ENCODE assay signal across 8 cellular contexts in genomic region chr2:30165050-30165520, GRCh38. TPM values are rescaled to one million over a fixed set of nuclear protein-coding genes. Genes with fewer than 3 reads are reported as not detected.
A peak's percentile ranks its signal among the peaks of the same experiment; 100 is the strongest.
DNase-seq lines count a peak whose midpoint lies in the region; ATAC-seq and TF ChIP-seq lines count a peak whose summit lies in the region.

No MANE protein-coding gene starts in this region.

- no peak overlapping the region for H3K27ac ChIP-seq in GM23248
- no peak overlapping the region for H3K27ac ChIP-seq in Karpas-422 (ENCODE audit: low read length)
- H3K27ac ChIP-seq in fibroblast of lung (ENCODE audit: insufficient read depth, low read length) = no peak overlapping the region
- H3K27ac ChIP-seq in upper lobe of left lung = no peak overlapping the region

- no peaks in the 10 kb centered on the region for H3K9me2 ChIP-seq in GM23248 (ENCODE audit: insufficient read depth)
- no peaks in the 10 kb centered on the region for H3K9me2 ChIP-seq in Karpas-422 (replicated peaks; ENCODE audit: insufficient read depth, low read length)

- H3K4me1 ChIP-seq in GM23248 (ENCODE audit: insufficient read depth) (peaks cover 9% of the 10 kb centered on the region; the same call in 1 of the 2 replicates), Karpas-422 (ENCODE audit: low read length) (peaks cover 17% of the 10 kb centered on the region), fibroblast of lung (ENCODE audit: control insufficient read depth, extremely low read depth, insufficient read depth, low read length) (no peaks in the 10 kb centered on the region), upper lobe of left lung (peaks cover 0 to 12% (median 2%) of the 10 kb centered on the region in 4 donors)

- H2AFZ ChIP-seq in GM23248 (no peak overlapping the region), Karpas-422 (ENCODE audit: low read length) (no peak overlapping the region), fibroblast of lung (ENCODE audit: low read length) (no peak overlapping the region)

- no peaks in the 10 kb centered on the region for H3K27me3 Mint-ChIP-seq in activated T-cell treated with anti-CD3 and anti-CD28 coated beads, Interleukin-2, amount 50 U/mL, for 24 hours
- no peaks in the 10 kb centered on the region for H3K27me3 Mint-ChIP-seq in neural crest cell (ENCODE audit: low read depth)

- no peak overlapping the region for H3K27ac Mint-ChIP-seq in activated T-cell treated with anti-CD3 and anti-CD28 coated beads, Interleukin-2, amount 50 U/mL, for 24 hours
- no peak overlapping the region for H3K27ac Mint-ChIP-seq in neural crest cell (ENCODE audit: unreplicated experiment)

- H3K36me3 Mint-ChIP-seq in activated T-cell treated with anti-CD3 and anti-CD28 coated beads, Interleukin-2, amount 50 U/mL, for 24 hours (ENCODE audit: low read depth) = peaks cover 12% of the 10 kb centered on the region
- no peaks in the 10 kb centered on the region for H3K36me3 Mint-ChIP-seq in neural crest cell (ENCODE audit: low read depth)

- no peak overlapping the region for H3K4me3 Mint-ChIP-seq in activated T-cell treated with anti-CD3 and anti-CD28 coated beads, Interleukin-2, amount 50 U/mL, for 24 hours
- no peak overlapping the region for H3K4me3 Mint-ChIP-seq in neural crest cell

- no peaks in the 10 kb centered on the region for H3K79me2 ChIP-seq in GM23248 (ENCODE audit: insufficient read depth)
- H3K79me2 ChIP-seq in Karpas-422 (ENCODE audit: low read length) = no peaks in the 10 kb centered on the region
- no peaks in the 10 kb centered on the region for H3K79me2 ChIP-seq in fibroblast of lung (ENCODE audit: control insufficient read depth, insufficient read depth, low read length)

- H3K4me3 ChIP-seq in GM23248 = no peak overlapping the region
- H3K4me3 ChIP-seq in Karpas-422 (ENCODE audit: low read length) = no peak overlapping the region
- no peak overlapping the region for H3K4me3 ChIP-seq in fibroblast of lung (replicated peaks in 1 of 4; ENCODE audit: control extremely low read depth in 1 of 4, insufficient read depth in 1 of 4, low read depth in 3 of 4, low read length in 4 of 4)
- H3K4me3 ChIP-seq in upper lobe of left lung = no peak overlapping the region

- H3F3A ChIP-seq in GM23248 (ENCODE audit: insufficient read depth) = peaks cover 38% of the 10 kb centered on the region

- H3K9ac ChIP-seq in GM23248 = 0 out of 2 replicates have a peak overlapping the region, but pooled peaks have one; percentile 18
- no peak overlapping the region for H3K9ac ChIP-seq in Karpas-422 (ENCODE audit: low read length)
- no peak overlapping the region for H3K9ac ChIP-seq in fibroblast of lung (ENCODE audit: insufficient read depth, low read length)

- ATAC-seq in upper lobe of left lung (ENCODE audit: low FRiP score in 2 of 2) = peak; percentile 82 to 89

- DNase-seq in ELR (ENCODE audit: low read depth) = peak; percentile 90
- DNase-seq in GM23248 = peak; percentile 95
- peak; percentile 94 for DNase-seq in Karpas-422
- peak; percentile 95 for DNase-seq in OCI-M1 (lab: John Stamatoyannopoulos, UW)
- DNase-seq in activated T-cell treated with anti-CD3 and anti-CD28 coated beads, Interleukin-2, amount 50 U/mL, for 24 hours = peak; percentile 47
- DNase-seq in fibroblast of lung (ENCODE audit: low read depth in 2 of 2) = peak; percentile 87 to 94
- DNase-seq in neural crest cell (ENCODE audit: low read depth, low spot score) = peak; percentile 49
- DNase-seq in upper lobe of left lung = peak in 1 of 2 donors; percentile 61

- H3K9me3 Mint-ChIP-seq in activated T-cell treated with anti-CD3 and anti-CD28 coated beads, Interleukin-2, amount 50 U/mL, for 24 hours = no peaks in the 10 kb centered on the region
- no peaks in the 10 kb centered on the region for H3K9me3 Mint-ChIP-seq in neural crest cell

- in situ Hi-C loops in GM23248 (cut with MboI) = loop anchor here (10.0 kb wide), 1 partner anchor 540 kb away; no protein-coding TSS in a partner anchor

- no peak for TF ChIP-seq EP300 in upper lobe of left lung (IDR thresholded peaks at IDR 0.05)

- 23 to 24% methylated on average over 7 of the region's 7 CpGs for WGBS in GM23248 (ENCODE audit: low coverage in 1 of 2, low lambda C conversion rate in 2 of 2, missing lambda C conversion rate in 2 of 2), 2 experiments
- 20 to 22% methylated on average over 7 of the region's 7 CpGs for WGBS in upper lobe of left lung, 2 donors

- H3K4me1 Mint-ChIP-seq in activated T-cell treated with anti-CD3 and anti-CD28 coated beads, Interleukin-2, amount 50 U/mL, for 24 hours (ENCODE audit: low read depth) = peaks cover 15% of the 10 kb centered on the region
- no peaks in the 10 kb centered on the region for H3K4me1 Mint-ChIP-seq in neural crest cell

- no peaks in the 10 kb centered on the region for H3K9me3 ChIP-seq in GM23248 (ENCODE audit: low read depth)
- no peaks in the 10 kb centered on the region for H3K9me3 ChIP-seq in Karpas-422 (ENCODE audit: low read length)
- no peaks in the 10 kb centered on the region for H3K9me3 ChIP-seq in fibroblast of lung (ENCODE audit: control insufficient read depth, insufficient read depth, low read depth, low read length)
- no peaks in the 10 kb centered on the region for H3K9me3 ChIP-seq in upper lobe of left lung

- no peaks in the 10 kb centered on the region for H4K20me1 ChIP-seq in GM23248 (ENCODE audit: insufficient read depth)
- H4K20me1 ChIP-seq in Karpas-422 (ENCODE audit: insufficient read depth, low read depth, low read length) = no peaks in the 10 kb centered on the region
- no peaks in the 10 kb centered on the region for H4K20me1 ChIP-seq in fibroblast of lung (ENCODE audit: control insufficient read depth, extremely low read depth, insufficient read depth, low read length)

- H3K4me2 ChIP-seq in GM23248 (ENCODE audit: unreplicated experiment) (no peak overlapping the region), Karpas-422 (ENCODE audit: low read depth, low read length, poor library complexity, severe bottlenecking) (no peak overlapping the region), fibroblast of lung (ENCODE audit: extremely low read depth, insufficient read depth, low read length) (peak overlapping the region; percentile 13)

- no peak for TF ChIP-seq POLR2A in upper lobe of left lung (IDR thresholded peaks at IDR 0.05)

- H3K27me3 ChIP-seq in GM23248 (replicated peaks; ENCODE audit: insufficient read depth) (no peaks in the 10 kb centered on the region), Karpas-422 (ENCODE audit: low read length) (no peaks in the 10 kb centered on the region), fibroblast of lung (ENCODE audit: control insufficient read depth, insufficient read depth, low read length) (no peaks in the 10 kb centered on the region), upper lobe of left lung (no peaks in the 10 kb centered on the region)

- TF ChIP-seq CTCF in fibroblast of lung (conservative IDR thresholded peaks at IDR 0.05 in 1 of 2, IDR thresholded peaks at IDR 0.05 in 1 of 2; ENCODE audit: low read depth in 1 of 2, low read length in 2 of 2) = peak; percentile 85 to 94
- TF ChIP-seq CTCF in neural crest cell (conservative IDR thresholded peaks at IDR 0.05) = peak; percentile 98
- TF ChIP-seq CTCF in upper lobe of left lung (IDR thresholded peaks at IDR 0.05) = peak; percentile 74 to 85 (median 84)

- peaks cover 15% of the 10 kb centered on the region for H3K36me3 ChIP-seq in GM23248 (ENCODE audit: low read depth)
- H3K36me3 ChIP-seq in Karpas-422 (ENCODE audit: insufficient read depth, low read length) = no peaks in the 10 kb centered on the region
- H3K36me3 ChIP-seq in fibroblast of lung (ENCODE audit: control insufficient read depth, insufficient read depth, low read length) = no peaks in the 10 kb centered on the region
- peaks cover 0 to 14% (median 6%) of the 10 kb centered on the region in 4 donors for H3K36me3 ChIP-seq in upper lobe of left lung

RNA-seq across cellular contexts. Expression of gene YPEL5, which starts 18.3 kb away (rescaled TPM):
- 93.6 and 101 TPM in 2 replicates for total RNA-seq in GM23248 (2014; rRNA removed; shearing (Covaris generic))
- 128 and 129 TPM in 2 replicates for polyA plus RNA-seq in GM23248 (2016; fragmentation: Nextera tagmentation; extraction: Ambion mirVana)
- total RNA-seq in Karpas-422 (2014; rRNA removed; shearing (Covaris generic); ENCODE audit: low replicate concordance) = 22.8 and 54.6 TPM in 2 replicates
- total RNA-seq in fibroblast of lung = 97.1 and 159 TPM in 2 replicates
- polyA plus RNA-seq in fibroblast of lung = 62.6 and 94.7 TPM in 2 replicates
- 49.9 and 75.1 TPM in 2 replicates for polyA plus RNA-seq in fibroblast of lung (2012)
- polyA minus RNA-seq in fibroblast of lung (ENCODE audit: low replicate concordance) = 34.5 and 57.5 TPM in 2 replicates
- total RNA-seq in neural crest cell = 25.0 and 25.7 TPM in 2 replicates
- total RNA-seq in upper lobe of left lung = 100 to 1,000 TPM in 2 of 6 donors, 10 to 100 TPM in 4; 51.9 to 107 (median 85.8) TPM
